In genomic region chr14:100542619-100543205, GRCh38 we compare ENCODE assay signal across 18 cellular contexts. TPM values are rescaled to one million over a fixed set of nuclear protein-coding genes. Genes with fewer than 3 reads are reported as not detected.
"Had no signal": no experiment of that assay in that cellular context is flagged by ENCODE, and none has a peak within 500 bp of the region (broad histone marks: within the 10 kb centered on the region; RNA-seq: fewer than 3 reads in every experiment).

No MANE protein-coding gene starts in this region.

- H3K27me3 Mint-ChIP-seq: activated CD4-positive, alpha-beta T cell treated with anti-CD3 and anti-CD28 coated beads, Interleukin-2, amount 10 ng/mL, durations not matched to agents 24 days and 14 days; effector memory CD8-positive, alpha-beta T cell; stimulated activated memory B cell treated with anti-CD40 and anti-IgM and Interleukin-4, amounts not matched to agents 10 μg/mL and 1 μg/mL and 100 μg/mL, for 72 hours had no signal

- H3K4me3 Mint-ChIP-seq: activated CD4-positive, alpha-beta T cell treated with anti-CD3 and anti-CD28 coated beads, Interleukin-2, amount 10 ng/mL, durations not matched to agents 24 days and 14 days; activated naive CD4-positive, alpha-beta T cell treated with anti-CD3 and anti-CD28 coated beads, Interleukin-2, amount 10 ng/mL, durations not matched to agents 7 days and 5 days; effector memory CD8-positive, alpha-beta T cell; mesothelial cell of epicardium; neural crest cell; stimulated activated memory B cell treated with anti-CD40 and anti-IgM and Interleukin-4, amounts not matched to agents 10 μg/mL and 1 μg/mL and 100 μg/mL, for 72 hours had no signal

- H3K27ac Mint-ChIP-seq: activated CD4-positive, alpha-beta T cell treated with anti-CD3 and anti-CD28 coated beads, Interleukin-2, amount 10 ng/mL, durations not matched to agents 24 days and 14 days; activated naive CD4-positive, alpha-beta T cell treated with anti-CD3 and anti-CD28 coated beads, Interleukin-2, amount 10 ng/mL, durations not matched to agents 7 days and 5 days; activated T-helper 2 cell treated with anti-CD3 and anti-CD28 coated beads, Interferon-gamma antibody, Interleukin-2, Interleukin-4, amounts not matched to agents 10 μg/mL and 5 μg/mL and 100 μg/mL, durations not matched to agents 14 hours and 24 hours and 36 hours; effector memory CD8-positive, alpha-beta T cell; mesothelial cell of epicardium; stimulated activated memory B cell treated with anti-CD40 and anti-IgM and Interleukin-4, amounts not matched to agents 10 μg/mL and 1 μg/mL and 100 μg/mL, for 72 hours had no signal

- H3K9me3 ChIP-seq: pancreas, SJSA1, transverse colon had no signal

- DNase-seq: activated CD4-positive, alpha-beta T cell treated with anti-CD3 and anti-CD28 coated beads, Interleukin-2, amount 10 ng/mL, durations not matched to agents 24 days and 14 days; activated CD4-positive, CD25-positive, alpha-beta regulatory T cell; activated naive CD4-positive, alpha-beta T cell treated with anti-CD3 and anti-CD28 coated beads, Interleukin-2, amount 10 ng/mL, durations not matched to agents 7 days and 5 days; cerebellar nuclear complex; effector memory CD8-positive, alpha-beta T cell; foreskin melanocyte; head of caudate nucleus; transverse colon had no signal

- H3K9me3 Mint-ChIP-seq: activated CD4-positive, alpha-beta T cell treated with anti-CD3 and anti-CD28 coated beads, Interleukin-2, amount 10 ng/mL, durations not matched to agents 24 days and 14 days; activated naive CD4-positive, alpha-beta T cell treated with anti-CD3 and anti-CD28 coated beads, Interleukin-2, amount 10 ng/mL, durations not matched to agents 7 days and 5 days; activated T-helper 2 cell treated with anti-CD3 and anti-CD28 coated beads, Interferon-gamma antibody, Interleukin-2, Interleukin-4, amounts not matched to agents 10 μg/mL and 5 μg/mL and 100 μg/mL, durations not matched to agents 14 hours and 24 hours and 36 hours; effector memory CD8-positive, alpha-beta T cell; mesothelial cell of epicardium; neural crest cell; stimulated activated memory B cell treated with anti-CD40 and anti-IgM and Interleukin-4, amounts not matched to agents 10 μg/mL and 1 μg/mL and 100 μg/mL, for 72 hours had no signal

- H3K36me3 Mint-ChIP-seq: activated naive CD4-positive, alpha-beta T cell treated with anti-CD3 and anti-CD28 coated beads, Interleukin-2, amount 10 ng/mL, durations not matched to agents 7 days and 5 days; mesothelial cell of epicardium; stimulated activated memory B cell treated with anti-CD40 and anti-IgM and Interleukin-4, amounts not matched to agents 10 μg/mL and 1 μg/mL and 100 μg/mL, for 72 hours had no signal

- H3K36me3 ChIP-seq: pancreas, SJSA1, transverse colon had no signal

- H3K27me3 ChIP-seq: pancreas, transverse colon had no signal

- ATAC-seq: effector memory CD8-positive, alpha-beta T cell; left cardiac atrium; pancreas; stimulated activated memory B cell treated with anti-CD40 and anti-IgM and Interleukin-4, amounts not matched to agents 10 μg/mL and 1 μg/mL and 100 μg/mL, for 72 hours had no signal

- H3K4me3 ChIP-seq: lung, pancreas, SJSA1, transverse colon had no signal

- H3K27ac ChIP-seq: epithelial cell of prostate, SJSA1, transverse colon had no signal

RNA-seq across cellular contexts. Expression of gene BEGAIN, which starts 44.5 kb away (rescaled TPM):
- total RNA-seq: myocyte, SJSA1 had no signal
